In the genomic region with DNA sequence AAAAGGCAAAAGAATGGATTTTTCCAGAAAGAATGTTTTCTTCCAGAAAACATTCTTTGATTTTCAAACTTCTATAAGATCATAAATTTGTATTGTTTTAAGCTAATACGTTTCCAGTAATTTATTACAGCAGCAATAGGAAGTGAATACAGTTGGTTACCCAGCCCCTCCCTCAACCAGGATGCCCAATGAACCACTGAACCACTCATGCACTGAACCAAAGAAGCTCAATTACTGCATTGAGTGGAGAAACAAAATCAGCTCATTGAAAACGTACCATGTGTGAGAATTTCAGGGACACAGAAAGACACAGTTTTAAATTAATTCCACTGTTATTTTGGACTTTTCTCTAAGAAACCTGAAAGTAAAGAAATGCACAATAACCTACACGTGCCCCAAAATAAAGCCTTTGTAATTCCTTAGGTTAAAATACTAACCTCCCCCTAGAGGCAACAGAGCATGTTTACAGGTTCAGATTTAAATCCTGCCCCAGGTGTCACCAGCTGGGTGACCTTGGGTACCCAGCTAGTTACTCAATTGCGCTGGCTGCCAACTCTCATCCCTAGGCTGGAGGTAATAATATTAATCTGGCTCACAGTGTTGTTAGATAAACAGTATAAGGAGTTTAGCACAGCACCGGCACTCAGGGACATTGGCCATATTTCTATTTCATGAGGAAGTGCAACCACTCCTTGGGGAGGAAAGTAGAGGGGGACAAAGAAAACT, we compare ENCODE assay signal across 8 cellular contexts.
DNase-seq lines count a peak whose midpoint lies in the region; ATAC-seq, FAIRE-seq and TF ChIP-seq lines count a peak whose summit lies in the region.

No MANE protein-coding gene starts in this region.

- no peaks in the 10 kb centered on the region for H3K36me3 ChIP-seq in kidney (ENCODE audit: control insufficient read depth in 1 of 2, insufficient read depth in 2 of 2, low read length in 2 of 2)

- H3K9ac ChIP-seq in kidney (ENCODE audit: low read length in 2 of 2), result no peak overlapping the region

- no peak overlapping the region for H3K4me3 Mint-ChIP-seq in activated T-helper 17 cell treated with anti-CD3 and anti-CD28 coated beads, Interleukin-2, amount 50 U/mL, for 72 hours

- TF ChIP-seq CTCF in kidney (IDR thresholded peaks at IDR 0.05; ENCODE audit: borderline replicate concordance, extremely low read depth, insufficient read depth), result no peak

- no peaks in the 10 kb centered on the region for H3K9me3 Mint-ChIP-seq in activated T-helper 17 cell treated with anti-CD3 and anti-CD28 coated beads, Interleukin-2, amount 50 U/mL, for 72 hours

- H3K27ac Mint-ChIP-seq in activated T-helper 17 cell treated with anti-CD3 and anti-CD28 coated beads, Interleukin-2, amount 50 U/mL, for 72 hours, result no peak overlapping the region

- DNase-seq in Right ventricle myocardium inferior (ENCODE audit: missing footprints), result no peak
- no peak for DNase-seq in cardiac septum (ENCODE audit: low spot score)
- peak; percentile 83 for DNase-seq in NCI-H69 (lab: John Stamatoyannopoulos, UW)
- peak; percentile 18 for DNase-seq in germinal center (ENCODE audit: low spot score)
- no peak for DNase-seq in HPDE6-E6E7 (ENCODE audit: extremely low spot score)
- DNase-seq in kidney, result no peak
- DNase-seq in midbrain (lab: John Stamatoyannopoulos, UW), result no peak

- no peak overlapping the region for H3K4me3 ChIP-seq in kidney (ENCODE audit: low read length in 2 of 2)

- peaks cover 6 to 8% of the 10 kb centered on the region in 2 donors for H3K4me1 ChIP-seq in kidney (ENCODE audit: control insufficient read depth in 1 of 2, insufficient read depth in 1 of 2, low read depth in 1 of 2, low read length in 2 of 2)

- H3K9me3 ChIP-seq in kidney (ENCODE audit: control insufficient read depth in 1 of 2, low read length in 2 of 2), result no peaks in the 10 kb centered on the region

- H3K27me3 Mint-ChIP-seq in activated T-helper 17 cell treated with anti-CD3 and anti-CD28 coated beads, Interleukin-2, amount 50 U/mL, for 72 hours, result peaks cover 8% of the 10 kb centered on the region

- H3K27ac ChIP-seq in kidney (ENCODE audit: low read depth in 2 of 2, low read length in 2 of 2), result no peak overlapping the region

- ATAC-seq in Right ventricle myocardium inferior, result peak; percentile 50
- ATAC-seq in activated T-helper 17 cell treated with anti-CD3 and anti-CD28 coated beads, Interleukin-2, amount 50 U/mL, for 72 hours (replicated peaks), result no peak

- FAIRE-seq in kidney (lab: Jason Lieb, UNC), result no peak

- no peaks in the 10 kb centered on the region for H3K36me3 Mint-ChIP-seq in activated T-helper 17 cell treated with anti-CD3 and anti-CD28 coated beads, Interleukin-2, amount 50 U/mL, for 72 hours (ENCODE audit: low read depth)

- intact Hi-C loops in Right ventricle myocardium inferior (cut with DNase I), result no loop called here
- intact Hi-C loops in cardiac septum (cut with DNase I), result no loop called here
- intact Hi-C loops in kidney (cut with DNase I), result no loop called here

- no peaks in the 10 kb centered on the region for H3K4me1 Mint-ChIP-seq in activated T-helper 17 cell treated with anti-CD3 and anti-CD28 coated beads, Interleukin-2, amount 50 U/mL, for 72 hours

Comparison
In these comparisons a context has a peak if more than half of its experiments do, and no peak if none do; other contexts are left out.
1. DNase-seq: peak in NCI-H69 (single experiment) and germinal center (single experiment); none in Right ventricle myocardium inferior (single experiment), cardiac septum (single experiment), HPDE6-E6E7 (single experiment), kidney (single experiment) and midbrain (single experiment).